27 cellular contexts compared by ENCODE assay signal in genomic region chr10:104059364-104059763, GRCh38. TPM values are rescaled to one million over a fixed set of nuclear protein-coding genes. Genes with fewer than 3 reads are reported as not detected.
A peak's percentile ranks its signal among the peaks of the same experiment; 100 is the strongest.
DNase-seq lines count a peak whose midpoint lies in the region; ATAC-seq and TF ChIP-seq lines count a peak whose summit lies in the region.
"Had no signal": no experiment of that assay in that cellular context is flagged by ENCODE, and none has a peak within 500 bp of the region (broad histone marks: within the 10 kb centered on the region; RNA-seq: fewer than 3 reads in every experiment).

No MANE protein-coding gene starts in this region.

- no peaks in the 10 kb centered on the region for H3K4me1 ChIP-seq in upper lobe of right lung
- H3K4me1 ChIP-seq: transverse colon had no signal

- H3K27me3 ChIP-seq in upper lobe of right lung = no peaks in the 10 kb centered on the region
- H3K27me3 ChIP-seq: MG63, SJSA1, transverse colon had no signal

- H3K9me3 ChIP-seq in upper lobe of right lung = no peaks in the 10 kb centered on the region
- H3K9me3 ChIP-seq: MG63, SJSA1, transverse colon had no signal

- no peak for TF ChIP-seq CTCF in upper lobe of right lung (IDR thresholded peaks at IDR 0.05)

- DNase-seq in DMS53 (lab: John Stamatoyannopoulos, UW) (peak; percentile 28), DMS53 treated with DMSO at 0.1 percent for 48 hours (lab: John Stamatoyannopoulos, UW; ENCODE audit: unreplicated experiment) (no peak), NCI-H526 (lab: John Stamatoyannopoulos, UW) (peak; percentile 20 to 76), renal cortical epithelial cell (ENCODE audit: low read depth) (peak; percentile 22), upper lobe of right lung (no peak), NCI-H2227 (lab: John Stamatoyannopoulos, UW; ENCODE audit: unreplicated experiment) (no peak)
- DNase-seq: activated CD4-positive, alpha-beta T cell treated with anti-CD3 and anti-CD28 coated beads for 48 hours; activated gamma-delta T cell; activated naive CD8-positive, alpha-beta T cell treated with anti-CD3 and anti-CD28 coated beads, Interleukin-2, amount 10 ng/mL, durations not matched to agents 7 days and 5 days; activated T-cell treated with anti-CD3 and anti-CD28 coated beads, Interleukin-2, amount 50 U/mL, for 1 hour; aorta; C1 segment of cervical spinal cord; DMS153; KBM-7; MG63; NCI-H2029; stimulated activated CD4-positive, alpha-beta T cell treated with anti-CD3 and anti-CD28 coated beads, Interleukin-12 subunit alpha, Interleukin-12 subunit beta, amount 100 ng/mL, for 4 hours; stimulated activated CD4-positive, alpha-beta T cell treated with anti-CD3 and anti-CD28 coated beads, Interleukin-4, amount 100 ng/mL, for 24 hours; T1000; transverse colon had no signal

- intact Hi-C loops in upper lobe of right lung (cut with DNase I) = no loop called here

- H3K27ac ChIP-seq in upper lobe of right lung = no peak overlapping the region
- H3K27ac ChIP-seq: 22Rv1, SJSA1, transverse colon, VCaP had no signal

- H3K4me3 ChIP-seq in upper lobe of right lung = no peak overlapping the region
- H3K4me3 ChIP-seq: MG63, SJSA1, transverse colon had no signal

- ATAC-seq in esophagus mucosa (peak; percentile 49), HG03565 (IDR thresholded peaks at IDR 0.05; ENCODE audit: unreplicated experiment) (no peak), upper lobe of right lung (no peak)
- ATAC-seq: HCT116, sciatic nerve had no signal

- no peaks in the 10 kb centered on the region for H3K36me3 ChIP-seq in upper lobe of right lung
- H3K36me3 ChIP-seq: MG63, SJSA1, transverse colon had no signal

RNA-seq across cellular contexts. Expression of gene COL17A1, which starts 26.3 kb away (rescaled TPM):
- total RNA-seq in esophagus mucosa (204 TPM), renal cortical epithelial cell (0.89 and 3.3 TPM in 2 replicates), upper lobe of right lung (1.5 TPM)
- total RNA-seq: activated naive CD8-positive, alpha-beta T cell treated with anti-CD3 and anti-CD28 coated beads, Interleukin-2, amount 10 ng/mL, durations not matched to agents 7 days and 5 days had no signal

Comparison
In these comparisons a context has a peak if more than half of its experiments do, and no peak if none do; other contexts are left out.
1. DNase-seq: peak in DMS53 (single experiment), NCI-H526 (2 of 2) and renal cortical epithelial cell (single experiment); none in DMS53 treated with DMSO at 0.1 percent for 48 hours (single experiment), upper lobe of right lung (single experiment) and NCI-H2227 (single experiment).
2. RNA of gene COL17A1, which starts 26.3 kb away (total RNA-seq): 204 TPM in esophagus mucosa (single experiment); 1.5 TPM in upper lobe of right lung (single experiment) and 0.89 to 3.3 TPM in renal cortical epithelial cell; every median in the first group is over 10 times any median in the second.